ENCODE assay signal across 8 cellular contexts in genomic region chr16:30921459-30921747, GRCh38. TPM values are rescaled to one million over a fixed set of nuclear protein-coding genes. Genes with fewer than 3 reads are reported as not detected.
DNase-seq lines count a peak whose midpoint lies in the region; ATAC-seq and TF ChIP-seq lines count a peak whose summit lies in the region.

No MANE protein-coding gene starts in this region.

- intact Hi-C loops in CD4-positive, alpha-beta memory T cell (cut with micrococcal nuclease) = loop anchor here (1.0 kb wide), 1 partner anchor 19 kb away; no protein-coding TSS in a partner anchor

- POLR2A ChIA-PET in CD4-positive, alpha-beta memory T cell (lab: Charles Lee; ENCODE audit: partially characterized antibody) = interaction anchor here (1.9 kb wide), 1 partner anchor 77 kb away, joined by 7 read pairs; no protein-coding TSS in a partner anchor

- peaks cover 7 to 33% (median 17%) of the 10 kb centered on the region in 4 donors for H3K4me1 Mint-ChIP-seq in CD4-positive, alpha-beta memory T cell
- H3K4me1 Mint-ChIP-seq in effector memory CD8-positive, alpha-beta T cell (ENCODE audit: low read depth in 2 of 2) = peaks cover 22% of the 10 kb centered on the region in 2 donors
- H3K4me1 Mint-ChIP-seq in osteocyte (ENCODE audit: unreplicated experiment) = peaks cover 12% of the 10 kb centered on the region

- H3K4me3 Mint-ChIP-seq in CD4-positive, alpha-beta memory T cell = peak overlapping the region; percentile 95 to 100 (median 99)
- H3K4me3 Mint-ChIP-seq in effector memory CD8-positive, alpha-beta T cell = peak overlapping the region; percentile 92 to 95
- peak overlapping the region; percentile 100 for H3K4me3 Mint-ChIP-seq in osteocyte (ENCODE audit: unreplicated experiment)

- no peak for DNase-seq in CD4-positive, alpha-beta memory T cell
- DNase-seq in effector memory CD8-positive, alpha-beta T cell = no peak
- no peak for DNase-seq in osteocyte (ENCODE audit: extremely low spot score, unreplicated experiment)
- no peak for DNase-seq in NCI-H226

- H3K27me3 ChIP-seq in CD4-positive, alpha-beta memory T cell (ENCODE audit: insufficient read depth, low read length) = no peaks in the 10 kb centered on the region
- no peaks in the 10 kb centered on the region for H3K27me3 ChIP-seq in OCI-LY1 (ENCODE audit: insufficient read depth, low read length)

- no peak overlapping the region for H3K9ac ChIP-seq in OCI-LY1 (ENCODE audit: low read length)

- H4K20me1 ChIP-seq in OCI-LY1 (ENCODE audit: insufficient read depth, low read length) = no peaks in the 10 kb centered on the region

- no peaks in the 10 kb centered on the region for H3F3A ChIP-seq in OCI-LY1 (ENCODE audit: insufficient read depth, low read length)

- CTCF ChIA-PET in CD4-positive, alpha-beta memory T cell (lab: Charles Lee; ENCODE audit: partially characterized antibody) = interaction anchor here (0.6 to 4.7 kb wide), 5 partner anchors 17 to 76 kb away, joined by 3 to 80 read pairs (median 5); no protein-coding TSS in a partner anchor

- H3K4me1 ChIP-seq in CD4-positive, alpha-beta memory T cell (ENCODE audit: insufficient read depth, low read length) = peaks cover 12% of the 10 kb centered on the region
- H3K4me1 ChIP-seq in OCI-LY1 (ENCODE audit: insufficient read depth, low read length, severe bottlenecking) = peaks cover 19% of the 10 kb centered on the region

- ATAC-seq in effector memory CD8-positive, alpha-beta T cell (replicated peaks) = no peak
- ATAC-seq in HG03139 (IDR thresholded peaks at IDR 0.05; ENCODE audit: unreplicated experiment) (no peak), GM21381 (IDR thresholded peaks at IDR 0.05; ENCODE audit: unreplicated experiment) (no peak), GM18502 (IDR thresholded peaks at IDR 0.05; ENCODE audit: poor library complexity, unreplicated experiment) (no peak)

- H2AFZ ChIP-seq in OCI-LY1 (ENCODE audit: low read length) = no peak overlapping the region

- no peaks in the 10 kb centered on the region for H3K9me3 ChIP-seq in CD4-positive, alpha-beta memory T cell (ENCODE audit: control insufficient read depth in 1 of 2, low read length in 2 of 2)
- no peaks in the 10 kb centered on the region for H3K9me3 ChIP-seq in OCI-LY1 (ENCODE audit: low read length)

- peak overlapping the region; percentile 90 for H3K27ac ChIP-seq in CD4-positive, alpha-beta memory T cell (ENCODE audit: low read depth, low read length)
- no peak overlapping the region for H3K27ac ChIP-seq in OCI-LY1 (ENCODE audit: low read depth, low read length, poor library complexity, severe bottlenecking)

- no peaks in the 10 kb centered on the region for H3K9me2 ChIP-seq in OCI-LY1 (ENCODE audit: low read depth, low read length)

- no peak for TF ChIP-seq CTCF in OCI-LY1 (IDR thresholded peaks at IDR 0.05; ENCODE audit: low read length)
- no peak for TF ChIP-seq CTCF in osteocyte (IDR thresholded peaks at IDR 0.05)

- peak overlapping the region in 1 of 2 donors; percentile 92 for H3K4me3 ChIP-seq in CD4-positive, alpha-beta memory T cell (ENCODE audit: low read length in 2 of 2)
- H3K4me3 ChIP-seq in OCI-LY1 (ENCODE audit: low read depth, low read length, poor library complexity, severe bottlenecking) = peak overlapping the region; percentile 73

- H3K79me2 ChIP-seq in OCI-LY1 (ENCODE audit: insufficient read depth, low read length) = no peaks in the 10 kb centered on the region

- H3K4me2 ChIP-seq in OCI-LY1 (ENCODE audit: low read length) = peak overlapping the region; percentile 91

- no peaks in the 10 kb centered on the region for H3K27me3 Mint-ChIP-seq in CD4-positive, alpha-beta memory T cell
- no peaks in the 10 kb centered on the region for H3K27me3 Mint-ChIP-seq in effector memory CD8-positive, alpha-beta T cell
- no peaks in the 10 kb centered on the region for H3K27me3 Mint-ChIP-seq in osteocyte (ENCODE audit: unreplicated experiment)

- H3K36me3 Mint-ChIP-seq in CD4-positive, alpha-beta memory T cell = peaks cover 0 to 11% of the 10 kb centered on the region in 2 donors
- peaks cover 17% of the 10 kb centered on the region for H3K36me3 Mint-ChIP-seq in effector memory CD8-positive, alpha-beta T cell (ENCODE audit: insufficient read depth)
- H3K36me3 Mint-ChIP-seq in osteocyte (ENCODE audit: unreplicated experiment) = peaks cover 4% of the 10 kb centered on the region

- H3K9me3 Mint-ChIP-seq in CD4-positive, alpha-beta memory T cell = peaks cover 0 to 2% (median 0%) of the 10 kb centered on the region in 8 donors
- H3K9me3 Mint-ChIP-seq in effector memory CD8-positive, alpha-beta T cell = no peaks in the 10 kb centered on the region
- no peaks in the 10 kb centered on the region for H3K9me3 Mint-ChIP-seq in osteocyte (ENCODE audit: unreplicated experiment)

- peak overlapping the region; percentile 98 to 100 (median 99) for H3K27ac Mint-ChIP-seq in CD4-positive, alpha-beta memory T cell
- H3K27ac Mint-ChIP-seq in effector memory CD8-positive, alpha-beta T cell = peak overlapping the region; percentile 96 to 99
- peak overlapping the region; percentile 100 for H3K27ac Mint-ChIP-seq in osteocyte (ENCODE audit: unreplicated experiment)

- no peaks in the 10 kb centered on the region for H3K36me3 ChIP-seq in CD4-positive, alpha-beta memory T cell (ENCODE audit: insufficient read depth, low read length)
- no peaks in the 10 kb centered on the region for H3K36me3 ChIP-seq in OCI-LY1 (ENCODE audit: insufficient read depth, low read length)

RNA-seq across cellular contexts. Expression of gene FBXL19, which starts 2.0 kb away (rescaled TPM):
- total RNA-seq in CD4-positive, alpha-beta memory T cell = 10 to 100 TPM; 15.6 to 15.8 TPM
- under 1 TPM in 1 of 2 donors, not detected in 1; 0.16 TPM for polyA plus RNA-seq in CD4-positive, alpha-beta memory T cell
- 23.1 and 24.3 TPM in 2 replicates for total RNA-seq in osteocyte

RNA-seq across cellular contexts. Expression of gene CTF1, which starts 25.0 kb away (rescaled TPM):
- under 1 TPM; 0.19 to 0.26 TPM for total RNA-seq in CD4-positive, alpha-beta memory T cell
- polyA plus RNA-seq in CD4-positive, alpha-beta memory T cell = not detected
- total RNA-seq in osteocyte = 5.1 and 6.0 TPM in 2 replicates

RNA-seq across cellular contexts. Expression of gene ORAI3, which starts 27.5 kb away (rescaled TPM):
- total RNA-seq in CD4-positive, alpha-beta memory T cell = 10 to 100 TPM; 19.3 to 22.0 TPM
- 10 to 100 TPM; 16.2 to 17.5 TPM for polyA plus RNA-seq in CD4-positive, alpha-beta memory T cell
- 25.2 and 30.0 TPM in 2 replicates for total RNA-seq in osteocyte

RNA-seq across cellular contexts. Expression of gene BCL7C, which starts 27.5 kb away (rescaled TPM):
- 10 to 100 TPM; 25.5 to 27.3 TPM for total RNA-seq in CD4-positive, alpha-beta memory T cell
- 10 to 100 TPM; 45.4 to 53.1 TPM for polyA plus RNA-seq in CD4-positive, alpha-beta memory T cell
- total RNA-seq in osteocyte = 37.6 and 38.1 TPM in 2 replicates

RNA-seq across cellular contexts. Expression of gene SETD1A, which starts 36.2 kb away (rescaled TPM):
- 10 to 100 TPM; 32.1 to 33.2 TPM for total RNA-seq in CD4-positive, alpha-beta memory T cell
- polyA plus RNA-seq in CD4-positive, alpha-beta memory T cell = 1 to 10 TPM in 1 of 2 donors, not detected in 1; 5.6 TPM
- 20.1 and 22.6 TPM in 2 replicates for total RNA-seq in osteocyte
